Comparison of ENCODE assay signal across 13 cellular contexts in the genomic region with DNA sequence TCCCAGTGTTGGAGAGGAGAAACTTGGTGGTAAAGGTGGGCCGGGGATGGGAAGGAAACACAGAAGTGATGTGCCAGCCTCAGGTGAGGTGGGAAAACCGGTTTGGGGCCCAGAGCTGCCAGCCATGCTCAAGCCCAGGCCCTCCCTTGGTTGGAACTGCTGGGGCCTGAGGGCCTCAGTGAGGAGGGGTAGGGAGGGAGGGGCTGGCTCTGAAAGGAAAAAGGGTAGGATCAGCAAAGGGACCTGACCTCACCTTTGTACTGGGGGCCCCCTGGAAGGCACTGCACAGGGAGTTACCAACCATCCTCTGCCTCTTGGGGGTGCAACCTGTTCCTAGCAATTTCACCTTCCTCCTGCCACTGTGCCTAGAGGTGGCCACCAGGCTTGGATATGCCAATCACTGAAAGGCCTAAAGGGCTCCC. TPM values are rescaled to one million over a fixed set of nuclear protein-coding genes. Genes with fewer than 3 reads are reported as not detected.
DNase-seq lines count a peak whose midpoint lies in the region; ATAC-seq and TF ChIP-seq lines count a peak whose summit lies in the region.
"Had no signal": no experiment of that assay in that cellular context is flagged by ENCODE, and none has a peak within 500 bp of the region (broad histone marks: within the 10 kb centered on the region; RNA-seq: fewer than 3 reads in every experiment).

No MANE protein-coding gene starts in this region.

- H3K9me3 ChIP-seq in AG04450 (ENCODE audit: control insufficient read depth, insufficient read depth, low read length) (peaks cover 4% of the 10 kb centered on the region; the same call in 1 of the 2 replicates), Caco-2 (no peaks in the 10 kb centered on the region)

- no peaks in the 10 kb centered on the region for H3K36me3 ChIP-seq in Caco-2 (ENCODE audit: control insufficient read depth, insufficient read depth, low read length)

- BruUV-seq in Caco-2 (replicated peaks; lab: Mats Ljungman, UMichigan): no TSS peak

- ATAC-seq in natural killer cell (no peak), GM18909 (IDR thresholded peaks at IDR 0.05; ENCODE audit: poor library complexity, unreplicated experiment) (no peak)
- ATAC-seq: activated CD4-positive, CD25-positive, alpha-beta regulatory T cell treated with anti-CD3 and anti-CD28 coated beads, Interleukin-2, amount 50 U/mL, for 24 hours had no signal

- intact Hi-C loops in Caco-2 (cut with micrococcal nuclease; ENCODE audit: unreplicated experiment): no loop called here
- intact Hi-C loops in activated T-helper 2 cell treated with anti-CD3 and anti-CD28 coated beads, Interferon-gamma antibody, Interleukin-2, Interleukin-4, amounts not matched to agents 10 μg/mL and 5 μg/mL and 100 μg/mL, durations not matched to agents 14 hours and 24 hours and 36 hours (cut with micrococcal nuclease): no loop called here
- intact Hi-C loops in natural killer cell (cut with micrococcal nuclease): loop anchor here (10.0 kb wide), 1 partner anchor 302 kb away; no protein-coding TSS in a partner anchor

- TF ChIP-seq CTCF in AG04450 (IDR thresholded peaks at IDR 0.05; ENCODE audit: low read depth, low read length): no peak
- no peak for TF ChIP-seq CTCF in Caco-2 (IDR thresholded peaks at IDR 0.05; ENCODE audit: insufficient read depth in 1 of 2, low read depth in 1 of 2, low read length in 1 of 2, severe bottlenecking in 1 of 2, unreplicated experiment in 1 of 2)
- TF ChIP-seq CTCF in natural killer cell (IDR thresholded peaks at IDR 0.05): no peak

- no peaks in the 10 kb centered on the region for H3K9me3 Mint-ChIP-seq in Caco-2 (ENCODE audit: unreplicated experiment)
- H3K9me3 Mint-ChIP-seq in activated T-helper 2 cell treated with anti-CD3 and anti-CD28 coated beads, Interferon-gamma antibody, Interleukin-2, Interleukin-4, amounts not matched to agents 10 μg/mL and 5 μg/mL and 100 μg/mL, durations not matched to agents 14 hours and 24 hours and 36 hours: no peaks in the 10 kb centered on the region
- H3K9me3 Mint-ChIP-seq in natural killer cell: no peaks in the 10 kb centered on the region

- H3K36me3 Mint-ChIP-seq in Caco-2 (ENCODE audit: insufficient read depth, unreplicated experiment) (peaks cover 14% of the 10 kb centered on the region), natural killer cell (no peaks in the 10 kb centered on the region)
- peaks cover 16% of the 10 kb centered on the region for H3K36me3 Mint-ChIP-seq in activated T-helper 2 cell treated with anti-CD3 and anti-CD28 coated beads, Interferon-gamma antibody, Interleukin-2, Interleukin-4, amounts not matched to agents 10 μg/mL and 5 μg/mL and 100 μg/mL, durations not matched to agents 14 hours and 24 hours and 36 hours (ENCODE audit: low read depth)

- H3K27ac ChIP-seq in AG04450 (ENCODE audit: low read depth, low read length): peak overlapping the region; percentile 11

- H3K4me3 ChIP-seq in AG04450 (ENCODE audit: low read depth, low read length) (no peak overlapping the region), Caco-2 (ENCODE audit: low read depth, low read length) (no peak overlapping the region)

- H3K27me3 Mint-ChIP-seq in Caco-2 (ENCODE audit: insufficient read depth, unreplicated experiment) (peaks cover 3% of the 10 kb centered on the region), natural killer cell (ENCODE audit: low read depth in 2 of 2) (no peaks in the 10 kb centered on the region)
- peaks cover 18% of the 10 kb centered on the region for H3K27me3 Mint-ChIP-seq in activated T-helper 2 cell treated with anti-CD3 and anti-CD28 coated beads, Interferon-gamma antibody, Interleukin-2, Interleukin-4, amounts not matched to agents 10 μg/mL and 5 μg/mL and 100 μg/mL, durations not matched to agents 14 hours and 24 hours and 36 hours (ENCODE audit: low read depth)

- CTCF ChIA-PET in AG04450 (lab: Charles Lee) (interaction anchor here (0.7 kb wide), 1 partner anchor 30 kb away, joined by 3 read pairs; no protein-coding TSS in a partner anchor), Caco-2 (lab: Charles Lee) (interaction anchor here (2.6 kb wide), 1 partner anchor 66 kb away, joined by 7 read pairs; no protein-coding TSS in a partner anchor)

- peaks cover 29% of the 10 kb centered on the region for H3K4me1 ChIP-seq in Caco-2

- peak overlapping the region; percentile 31 for H3K4me3 Mint-ChIP-seq in Caco-2 (ENCODE audit: unreplicated experiment)
- peak overlapping the region; percentile 9 for H3K4me3 Mint-ChIP-seq in activated T-helper 2 cell treated with anti-CD3 and anti-CD28 coated beads, Interferon-gamma antibody, Interleukin-2, Interleukin-4, amounts not matched to agents 10 μg/mL and 5 μg/mL and 100 μg/mL, durations not matched to agents 14 hours and 24 hours and 36 hours (ENCODE audit: low read depth)
- H3K4me3 Mint-ChIP-seq in natural killer cell: no peak overlapping the region

- H3K27ac Mint-ChIP-seq in Caco-2 (ENCODE audit: unreplicated experiment): no peak overlapping the region
- no peak overlapping the region for H3K27ac Mint-ChIP-seq in activated T-helper 2 cell treated with anti-CD3 and anti-CD28 coated beads, Interferon-gamma antibody, Interleukin-2, Interleukin-4, amounts not matched to agents 10 μg/mL and 5 μg/mL and 100 μg/mL, durations not matched to agents 14 hours and 24 hours and 36 hours
- peak overlapping the region; percentile 26 to 82 for H3K27ac Mint-ChIP-seq in natural killer cell

- DNase-seq in AG04450 (ENCODE audit: low read depth, low spot score): no peak
- DNase-seq in Caco-2: peak in 1 of 2 experiments; percentile 32
- no peak for DNase-seq in activated T-helper 2 cell treated with anti-CD3 and anti-CD28 coated beads, Interferon-gamma antibody, Interleukin-2, Interleukin-4, amounts not matched to agents 10 μg/mL and 5 μg/mL and 100 μg/mL, durations not matched to agents 14 hours and 24 hours and 36 hours (ENCODE audit: low spot score)
- DNase-seq in natural killer cell: no peak
- no peak for DNase-seq in iPS-NIHi11 (ENCODE audit: low spot score)
- no peak for DNase-seq in occipital lobe (lab: John Stamatoyannopoulos, UW)
- no peak for DNase-seq in GOT3 (lab: John Stamatoyannopoulos, UW)
- DNase-seq: activated gamma-delta T cell, kidney, NCI-H446 treated with DMSO at 0.1 percent for 48 hours, Right ventricle myocardium superior had no signal

- H3K27me3 ChIP-seq in AG04450 (ENCODE audit: control insufficient read depth, insufficient read depth, low read length) (peaks cover 7% of the 10 kb centered on the region), Caco-2 (replicated peaks; ENCODE audit: control insufficient read depth, insufficient read depth, low read length) (no peaks in the 10 kb centered on the region)

- no peaks in the 10 kb centered on the region for H3K4me1 Mint-ChIP-seq in Caco-2 (ENCODE audit: low read depth, unreplicated experiment)
- H3K4me1 Mint-ChIP-seq in activated T-helper 2 cell treated with anti-CD3 and anti-CD28 coated beads, Interferon-gamma antibody, Interleukin-2, Interleukin-4, amounts not matched to agents 10 μg/mL and 5 μg/mL and 100 μg/mL, durations not matched to agents 14 hours and 24 hours and 36 hours (ENCODE audit: low read depth): peaks cover 38% of the 10 kb centered on the region
- peaks cover 23 to 67% of the 10 kb centered on the region in 2 donors for H3K4me1 Mint-ChIP-seq in natural killer cell

- POLR2A ChIA-PET in AG04450 (lab: Yijun Ruan, JAX): no interaction called here
- POLR2A ChIA-PET in Caco-2 (lab: Charles Lee): interaction anchor here (0.5 kb wide), 1 partner anchor 944 kb away, joined by 4 read pairs; no protein-coding TSS in a partner anchor

RNA-seq across cellular contexts. Expression of a gene that starts 1.8 kb away (rescaled TPM):
- polyA plus RNA-seq in AG04450 (2011; rRNA removed): 0.12 TPM in 2 replicates
- polyA minus RNA-seq in AG04450 (2011; rRNA and poly(A)+ RNA removed): not detected in 2 replicates
- total RNA-seq in Caco-2 (2022): not detected in 2 replicates
- not detected in 2 replicates for total RNA-seq in activated T-helper 2 cell treated with anti-CD3 and anti-CD28 coated beads, Interferon-gamma antibody, Interleukin-2, Interleukin-4, amounts not matched to agents 10 μg/mL and 5 μg/mL and 100 μg/mL, durations not matched to agents 14 hours and 24 hours and 36 hours
- total RNA-seq in natural killer cell: under 1 TPM in 1 of 3 donors, not detected in 2; 0.23 TPM
- total RNA-seq in occipital lobe: 0.16 TPM

RNA-seq across cellular contexts. Expression of a gene that starts 3.5 kb away (rescaled TPM):
- polyA plus RNA-seq in AG04450 (2011; rRNA removed): 29.7 and 37.0 TPM in 2 replicates
- polyA minus RNA-seq in AG04450 (2011; rRNA and poly(A)+ RNA removed): 40.4 and 42.7 TPM in 2 replicates
- total RNA-seq in Caco-2 (2022) (72.7 and 84.3 TPM in 2 replicates), natural killer cell (10 to 100 TPM; 46.7 to 62.6 (median 55.4) TPM), occipital lobe (55.4 TPM)
- total RNA-seq in activated T-helper 2 cell treated with anti-CD3 and anti-CD28 coated beads, Interferon-gamma antibody, Interleukin-2, Interleukin-4, amounts not matched to agents 10 μg/mL and 5 μg/mL and 100 μg/mL, durations not matched to agents 14 hours and 24 hours and 36 hours: 66.1 and 68.9 TPM in 2 replicates

RNA-seq across cellular contexts. Expression of a gene that starts 13.0 kb away (rescaled TPM):
- 57.3 and 58.9 TPM in 2 replicates for polyA plus RNA-seq in AG04450 (2011; rRNA removed)
- 41.1 and 48.7 TPM in 2 replicates for polyA minus RNA-seq in AG04450 (2011; rRNA and poly(A)+ RNA removed)
- total RNA-seq in Caco-2 (2022) (59.0 and 66.7 TPM in 2 replicates), natural killer cell (100 to 1,000 TPM; 123 to 147 (median 143) TPM), occipital lobe (4.5 TPM)
- 101 and 103 TPM in 2 replicates for total RNA-seq in activated T-helper 2 cell treated with anti-CD3 and anti-CD28 coated beads, Interferon-gamma antibody, Interleukin-2, Interleukin-4, amounts not matched to agents 10 μg/mL and 5 μg/mL and 100 μg/mL, durations not matched to agents 14 hours and 24 hours and 36 hours

RNA-seq across cellular contexts. Expression of a gene that starts 15.5 kb away (rescaled TPM):
- 22.6 and 29.2 TPM in 2 replicates for polyA plus RNA-seq in AG04450 (2011; rRNA removed)
- 19.2 and 21.7 TPM in 2 replicates for polyA minus RNA-seq in AG04450 (2011; rRNA and poly(A)+ RNA removed)
- total RNA-seq in Caco-2 (2022): 54.7 and 56.1 TPM in 2 replicates
- 55.8 and 56.3 TPM in 2 replicates for total RNA-seq in activated T-helper 2 cell treated with anti-CD3 and anti-CD28 coated beads, Interferon-gamma antibody, Interleukin-2, Interleukin-4, amounts not matched to agents 10 μg/mL and 5 μg/mL and 100 μg/mL, durations not matched to agents 14 hours and 24 hours and 36 hours
- total RNA-seq in natural killer cell: 10 to 100 TPM; 10.1 to 13.5 (median 12.3) TPM
- 18.9 TPM for total RNA-seq in occipital lobe

RNA-seq across cellular contexts. Expression of a gene that starts 37.3 kb away (rescaled TPM):
- polyA plus RNA-seq in AG04450 (2011; rRNA removed): 7.8 and 11.7 TPM in 2 replicates
- polyA minus RNA-seq in AG04450 (2011; rRNA and poly(A)+ RNA removed): 10.3 and 14.3 TPM in 2 replicates
- 14.9 and 17.3 TPM in 2 replicates for total RNA-seq in Caco-2 (2022)
- total RNA-seq in activated T-helper 2 cell treated with anti-CD3 and anti-CD28 coated beads, Interferon-gamma antibody, Interleukin-2, Interleukin-4, amounts not matched to agents 10 μg/mL and 5 μg/mL and 100 μg/mL, durations not matched to agents 14 hours and 24 hours and 36 hours: 11.9 and 12.8 TPM in 2 replicates
- 10 to 100 TPM in 2 of 3 donors, 1 to 10 TPM in 1; 7.9 to 12.3 (median 12.1) TPM for total RNA-seq in natural killer cell
- total RNA-seq in occipital lobe: 5.5 TPM

Comparison
In these comparisons a context has a peak if more than half of its experiments do, and no peak if none do; other contexts are left out.
1. H3K27ac Mint-ChIP-seq: peak in natural killer cell (2 of 2); none in Caco-2 (single experiment) and activated T-helper 2 cell treated with anti-CD3 and anti-CD28 coated beads, Interferon-gamma antibody, Interleukin-2, Interleukin-4, amounts not matched to agents 10 μg/mL and 5 μg/mL and 100 μg/mL, durations not matched to agents 14 hours and 24 hours and 36 hours (single experiment).
2. RNA of a gene that starts 13.0 kb away (total RNA-seq): 123 to 147 TPM in natural killer cell, 101 to 103 TPM in activated T-helper 2 cell treated with anti-CD3 and anti-CD28 coated beads, Interferon-gamma antibody, Interleukin-2, Interleukin-4, amounts not matched to agents 10 μg/mL and 5 μg/mL and 100 μg/mL, durations not matched to agents 14 hours and 24 hours and 36 hours and 59.0 to 66.7 TPM in Caco-2; 4.5 TPM in occipital lobe (single experiment); every median in the first group is over 10 times any median in the second.